20 cellular contexts compared by ENCODE assay signal in genomic region chr2:220512419-220512818, GRCh38.
DNase-seq lines count a peak whose midpoint lies in the region; ATAC-seq, FAIRE-seq and TF ChIP-seq lines count a peak whose summit lies in the region.
"Had no signal": no experiment of that assay in that cellular context is flagged by ENCODE, and none has a peak within 500 bp of the region (broad histone marks: within the 10 kb centered on the region; RNA-seq: fewer than 3 reads in every experiment).

No MANE protein-coding gene starts in this region.

- peak; percentile 29 for FAIRE-seq in pancreas (lab: Jason Lieb, UNC)

- H3K27ac ChIP-seq in pancreas: no peak overlapping the region
- H3K27ac ChIP-seq: C4-2B, lower lobe of right lung, vagina had no signal

- no peaks in the 10 kb centered on the region for H3K9me3 ChIP-seq in pancreas
- H3K9me3 ChIP-seq: lower lobe of right lung, vagina had no signal

- no peaks in the 10 kb centered on the region for H3K4me1 ChIP-seq in pancreas
- H3K4me1 ChIP-seq: lower lobe of right lung, vagina had no signal

- no peak overlapping the region for H3K4me3 Mint-ChIP-seq in stimulated activated naive CD8-positive, alpha-beta T cell treated with anti-CD3 and anti-CD28 coated beads, Interleukin-15, amount 100 ng/mL, for 72 hours
- H3K4me3 Mint-ChIP-seq: natural killer cell treated with Interleukin-12 subunit alpha and Interleukin-12 subunit beta and Interleukin-15 and Interleukin-18, amount 100 ng/mL, for 72 hours; T-helper 1 cell treated with Interleukin-12 subunit alpha and Interleukin-12 subunit beta and Interleukin-4 antibody, amounts not matched to agents 30 μg/mL and 1 μg/mL, for 36 hours had no signal

- H3K4me1 Mint-ChIP-seq in stimulated activated naive CD8-positive, alpha-beta T cell treated with anti-CD3 and anti-CD28 coated beads, Interleukin-15, amount 100 ng/mL, for 72 hours: no peaks in the 10 kb centered on the region

- DNase-seq in EH (ENCODE audit: low read depth) (peak; percentile 80), RPMI7951 (ENCODE audit: low read depth) (peak; percentile 37), epithelial cell of esophagus (ENCODE audit: low read depth) (peak; percentile 64), pancreas (no peak), GOT3 (lab: John Stamatoyannopoulos, UW) (no peak), NCI-H1694 (lab: John Stamatoyannopoulos, UW) (no peak), T1000 (lab: John Stamatoyannopoulos, UW) (no peak)
- DNase-seq in stimulated activated naive CD8-positive, alpha-beta T cell treated with anti-CD3 and anti-CD28 coated beads, Interleukin-15, amount 100 ng/mL, for 72 hours: no peak
- DNase-seq: activated CD4-positive, CD25-positive, alpha-beta regulatory T cell; activated CD8-positive, alpha-beta memory T cell treated with anti-CD3 and anti-CD28 coated beads for 24 hours; amygdala; DMS79; lower lobe of right lung; MV-4-11; NCI-H748 treated with DMSO at 0.1 percent for 48 hours had no signal

- no peak overlapping the region for H3K27ac Mint-ChIP-seq in stimulated activated naive CD8-positive, alpha-beta T cell treated with anti-CD3 and anti-CD28 coated beads, Interleukin-15, amount 100 ng/mL, for 72 hours
- H3K27ac Mint-ChIP-seq: natural killer cell treated with Interleukin-12 subunit alpha and Interleukin-12 subunit beta and Interleukin-15 and Interleukin-18, amount 100 ng/mL, for 72 hours; T-helper 1 cell treated with Interleukin-12 subunit alpha and Interleukin-12 subunit beta and Interleukin-4 antibody, amounts not matched to agents 30 μg/mL and 1 μg/mL, for 36 hours had no signal

- H3K27me3 ChIP-seq in pancreas: no peaks in the 10 kb centered on the region
- H3K27me3 ChIP-seq: vagina had no signal

- H3K9me3 Mint-ChIP-seq in stimulated activated naive CD8-positive, alpha-beta T cell treated with anti-CD3 and anti-CD28 coated beads, Interleukin-15, amount 100 ng/mL, for 72 hours: peaks cover 0 to 5% of the 10 kb centered on the region in 2 donors
- H3K9me3 Mint-ChIP-seq: T-helper 1 cell treated with Interleukin-12 subunit alpha and Interleukin-12 subunit beta and Interleukin-4 antibody, amounts not matched to agents 30 μg/mL and 1 μg/mL, for 36 hours had no signal

- no peaks in the 10 kb centered on the region for H3K27me3 Mint-ChIP-seq in stimulated activated naive CD8-positive, alpha-beta T cell treated with anti-CD3 and anti-CD28 coated beads, Interleukin-15, amount 100 ng/mL, for 72 hours
- H3K27me3 Mint-ChIP-seq: natural killer cell treated with Interleukin-12 subunit alpha and Interleukin-12 subunit beta and Interleukin-15 and Interleukin-18, amount 100 ng/mL, for 72 hours had no signal

- H3K4me3 ChIP-seq in epithelial cell of esophagus (ENCODE audit: low read length) (no peak overlapping the region), pancreas (no peak overlapping the region)
- H3K4me3 ChIP-seq: lower lobe of right lung, vagina had no signal

- no peak for TF ChIP-seq CTCF in epithelial cell of esophagus (IDR thresholded peaks at IDR 0.05; ENCODE audit: insufficient read depth, low read depth, low read length, missing control alignments)
- no peak for TF ChIP-seq CTCF in pancreas (IDR thresholded peaks at IDR 0.05)

- 36 to 37% methylated on average over 2 of the region's 2 CpGs for WGBS in pancreas, 2 donors

- H3K36me3 ChIP-seq in pancreas: no peaks in the 10 kb centered on the region
- H3K36me3 ChIP-seq: lower lobe of right lung, vagina had no signal

- no peak for ATAC-seq in pancreas
- ATAC-seq in stimulated activated naive CD8-positive, alpha-beta T cell treated with anti-CD3 and anti-CD28 coated beads, Interleukin-15, amount 100 ng/mL, for 72 hours: no peak
- ATAC-seq: lower lobe of right lung; natural killer cell treated with Interleukin-12 subunit alpha and Interleukin-12 subunit beta and Interleukin-15 and Interleukin-18, amount 100 ng/mL, for 72 hours; Panc1 had no signal

- intact Hi-C loops in pancreas (cut with DNase I): no loop called here

Comparison
In these comparisons a context has a peak if more than half of its experiments do, and no peak if none do; other contexts are left out.
1. DNase-seq: peak in EH (single experiment), RPMI7951 (single experiment) and epithelial cell of esophagus (single experiment); none in pancreas (0 of 6), stimulated activated naive CD8-positive, alpha-beta T cell treated with anti-CD3 and anti-CD28 coated beads, Interleukin-15, amount 100 ng/mL, for 72 hours (0 of 2), GOT3 (single experiment), NCI-H1694 (single experiment) and T1000 (single experiment).